Comparison of ENCODE assay signal across 35 cellular contexts in the genomic region with DNA sequence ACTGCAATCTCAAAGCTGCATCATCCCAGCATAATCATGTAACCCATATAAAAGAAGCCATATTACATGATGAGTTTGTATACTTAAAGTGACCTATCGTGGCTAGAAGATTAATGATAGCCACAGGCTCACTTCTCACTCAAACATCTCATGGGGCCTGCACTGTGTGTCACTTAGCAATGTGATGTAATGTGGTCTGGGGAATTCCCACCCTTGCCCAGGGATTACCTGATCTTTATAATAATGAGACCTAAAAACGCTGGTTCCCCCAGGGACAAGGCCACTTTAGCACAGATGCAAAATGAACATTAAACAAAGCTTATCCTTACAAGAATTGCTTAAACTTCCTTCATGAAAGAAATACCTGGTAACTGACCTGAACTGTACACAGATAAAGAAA.
"Had no signal": no experiment of that assay in that cellular context is flagged by ENCODE, and none has a peak within 500 bp of the region (broad histone marks: within the 10 kb centered on the region; RNA-seq: fewer than 3 reads in every experiment).

No MANE protein-coding gene starts in this region.

- H3K4me3 Mint-ChIP-seq: activated B cell treated with CpG ODN at 0.5 μM for 24 hours; activated CD4-positive, alpha-beta memory T cell treated with anti-CD3 and anti-CD28 coated beads for 36 hours; activated CD4-positive, alpha-beta T cell treated with anti-CD3 and anti-CD28 coated beads, Interleukin-2, amount 10 ng/mL, durations not matched to agents 24 days and 14 days; activated CD8-positive, alpha-beta T cell treated with anti-CD3 and anti-CD28 coated beads for 36 hours; activated naive CD4-positive, alpha-beta T cell treated with anti-CD3 and anti-CD28 coated beads for 36 hours; activated naive CD8-positive, alpha-beta T cell treated with anti-CD3 and anti-CD28 coated beads for 36 hours; activated T-cell treated with anti-CD3 and anti-CD28 coated beads, Interleukin-2, amount 50 U/mL, for 4 hours; activated T-cell treated with anti-CD3 and anti-CD28 coated beads, Interleukin-2, amount 50 U/mL, for 72 hours; activated T-helper 1 cell treated with anti-CD3 and anti-CD28 coated beads, Interleukin-12 subunit alpha, Interleukin-12 subunit beta, Interleukin-2, Interleukin-4 antibody, amounts not matched to agents 30 ng/mL and 10 ng/mL and 1 ng/mL, durations not matched to agents 14 hours and 24 hours and 36 hours; activated T-helper 17 cell treated with anti-CD3 and anti-CD28 coated beads, Interleukin-2, amount 50 U/mL, for 72 hours; T-helper 1 cell treated with Interleukin-12 subunit alpha and Interleukin-12 subunit beta and Interleukin-4 antibody, amounts not matched to agents 30 μg/mL and 1 μg/mL, for 36 hours; T-helper 2 cell treated with Interferon-gamma antibody and Interleukin-4, amounts not matched to agents 5 μg/mL and 100 μg/mL, for 36 hours had no signal

- H3K36me3 Mint-ChIP-seq: activated CD4-positive, alpha-beta memory T cell treated with anti-CD3 and anti-CD28 coated beads for 36 hours; activated naive CD8-positive, alpha-beta T cell treated with anti-CD3 and anti-CD28 coated beads for 36 hours had no signal

- H3K36me3 ChIP-seq: adrenal gland, brain microvascular endothelial cell, breast epithelium had no signal

- DNase-seq: activated B cell treated with CpG ODN at 0.5 μM for 24 hours; activated CD4-positive, alpha-beta memory T cell treated with anti-CD3 and anti-CD28 coated beads for 36 hours; activated CD4-positive, alpha-beta T cell treated with anti-CD3 and anti-CD28 coated beads for 4 hours; activated CD4-positive, alpha-beta T cell treated with anti-CD3 and anti-CD28 coated beads, Interleukin-2, amount 10 ng/mL, durations not matched to agents 24 days and 14 days; activated CD4-positive, alpha-beta T cell treated with anti-CD3 and anti-CD28 coated beads, Interleukin-2, amount 50 U/mL, for 1 hour; activated CD4-positive, alpha-beta T cell treated with anti-CD3 and anti-CD28 coated beads, Interleukin-2, amount 50 U/mL, for 4 hours; activated CD4-positive, CD25-positive, alpha-beta regulatory T cell treated with anti-CD3 and anti-CD28 coated beads, Interleukin-2, amount 50 U/mL, for 72 hours; activated CD8-positive, alpha-beta memory T cell treated with anti-CD3 and anti-CD28 coated beads, Interleukin-2, amount 50 U/mL, for 4 hours; activated CD8-positive, alpha-beta T cell treated with anti-CD3 and anti-CD28 coated beads for 36 hours; activated effector memory CD4-positive, alpha-beta T cell treated with anti-CD3 and anti-CD28 coated beads, Interleukin-2, amount 50 U/mL, for 16 hours; activated gamma-delta T cell treated with Interleukin-2 at 50 U/mL for 16 hours; activated naive CD4-positive, alpha-beta T cell; activated naive CD4-positive, alpha-beta T cell treated with anti-CD3 and anti-CD28 coated beads for 36 hours; activated naive CD4-positive, alpha-beta T cell treated with anti-CD3 and anti-CD28 coated beads, Interleukin-2, amount 50 U/mL, for 16 hours; activated naive CD8-positive, alpha-beta T cell treated with anti-CD3 and anti-CD28 coated beads for 36 hours; activated T-cell treated with anti-CD3 and anti-CD28 coated beads for 4 hours; activated T-cell treated with anti-CD3 and anti-CD28 coated beads, Interleukin-2, amount 50 U/mL, for 1 hour; activated T-cell treated with anti-CD3 and anti-CD28 coated beads, Interleukin-2, amount 50 U/mL, for 4 hours; activated T-cell treated with anti-CD3 and anti-CD28 coated beads, Interleukin-2, amount 50 U/mL, for 72 hours; adrenal gland; amniotic stem cell; aorta; body of pancreas; brain microvascular endothelial cell; central memory CD4-positive, alpha-beta T cell; T-helper 1 cell; T-helper 2 cell; T-helper 9 cell had no signal

- H3K27ac Mint-ChIP-seq: activated B cell treated with CpG ODN at 0.5 μM for 24 hours; activated CD4-positive, alpha-beta memory T cell treated with anti-CD3 and anti-CD28 coated beads for 36 hours; activated CD4-positive, alpha-beta T cell treated with anti-CD3 and anti-CD28 coated beads, Interleukin-2, amount 10 ng/mL, durations not matched to agents 24 days and 14 days; activated CD8-positive, alpha-beta T cell treated with anti-CD3 and anti-CD28 coated beads for 36 hours; activated naive CD4-positive, alpha-beta T cell treated with anti-CD3 and anti-CD28 coated beads for 36 hours; activated naive CD4-positive, alpha-beta T cell treated with anti-CD3 and anti-CD28 coated beads, Interleukin-2, amount 50 U/mL, for 72 hours; activated naive CD8-positive, alpha-beta T cell treated with anti-CD3 and anti-CD28 coated beads for 36 hours; activated T-cell treated with anti-CD3 and anti-CD28 coated beads, Interleukin-2, amount 50 U/mL, for 72 hours; activated T-helper 1 cell treated with anti-CD3 and anti-CD28 coated beads, Interleukin-12 subunit alpha, Interleukin-12 subunit beta, Interleukin-2, Interleukin-4 antibody, amounts not matched to agents 30 ng/mL and 10 ng/mL and 1 ng/mL, durations not matched to agents 14 hours and 24 hours and 36 hours; activated T-helper 17 cell treated with anti-CD3 and anti-CD28 coated beads, Interleukin-2, amount 50 U/mL, for 72 hours; T-helper 1 cell treated with Interleukin-12 subunit alpha and Interleukin-12 subunit beta and Interleukin-4 antibody, amounts not matched to agents 30 μg/mL and 1 μg/mL, for 36 hours; T-helper 2 cell treated with Interferon-gamma antibody and Interleukin-4, amounts not matched to agents 5 μg/mL and 100 μg/mL, for 36 hours had no signal

- H3K27me3 ChIP-seq: adrenal gland, body of pancreas, brain microvascular endothelial cell, breast epithelium had no signal

- H3K27ac ChIP-seq: adrenal gland, body of pancreas, brain microvascular endothelial cell, breast epithelium, VCaP had no signal

- H3K4me3 ChIP-seq: adrenal gland, body of pancreas, breast epithelium had no signal

- H3K27me3 Mint-ChIP-seq: activated B cell treated with CpG ODN at 0.5 μM for 24 hours; activated CD4-positive, alpha-beta memory T cell treated with anti-CD3 and anti-CD28 coated beads for 36 hours; activated CD4-positive, alpha-beta T cell treated with anti-CD3 and anti-CD28 coated beads, Interleukin-2, amount 10 ng/mL, durations not matched to agents 24 days and 14 days; activated CD8-positive, alpha-beta T cell treated with anti-CD3 and anti-CD28 coated beads for 36 hours; activated naive CD8-positive, alpha-beta T cell treated with anti-CD3 and anti-CD28 coated beads for 36 hours; activated T-helper 17 cell treated with anti-CD3 and anti-CD28 coated beads, Interleukin-2, amount 50 U/mL, for 72 hours had no signal

- H3K4me1 Mint-ChIP-seq: activated B cell treated with CpG ODN at 0.5 μM for 24 hours; activated CD4-positive, alpha-beta T cell treated with anti-CD3 and anti-CD28 coated beads, Interleukin-2, amount 10 ng/mL, durations not matched to agents 24 days and 14 days; activated naive CD8-positive, alpha-beta T cell treated with anti-CD3 and anti-CD28 coated beads for 36 hours; activated T-helper 17 cell treated with anti-CD3 and anti-CD28 coated beads, Interleukin-2, amount 50 U/mL, for 72 hours had no signal

- H3K4me1 ChIP-seq: adrenal gland, body of pancreas, breast epithelium had no signal

- H3K9me3 ChIP-seq: adrenal gland, body of pancreas, breast epithelium had no signal
